ENCODE assay signal across 9 cellular contexts in the genomic region with DNA sequence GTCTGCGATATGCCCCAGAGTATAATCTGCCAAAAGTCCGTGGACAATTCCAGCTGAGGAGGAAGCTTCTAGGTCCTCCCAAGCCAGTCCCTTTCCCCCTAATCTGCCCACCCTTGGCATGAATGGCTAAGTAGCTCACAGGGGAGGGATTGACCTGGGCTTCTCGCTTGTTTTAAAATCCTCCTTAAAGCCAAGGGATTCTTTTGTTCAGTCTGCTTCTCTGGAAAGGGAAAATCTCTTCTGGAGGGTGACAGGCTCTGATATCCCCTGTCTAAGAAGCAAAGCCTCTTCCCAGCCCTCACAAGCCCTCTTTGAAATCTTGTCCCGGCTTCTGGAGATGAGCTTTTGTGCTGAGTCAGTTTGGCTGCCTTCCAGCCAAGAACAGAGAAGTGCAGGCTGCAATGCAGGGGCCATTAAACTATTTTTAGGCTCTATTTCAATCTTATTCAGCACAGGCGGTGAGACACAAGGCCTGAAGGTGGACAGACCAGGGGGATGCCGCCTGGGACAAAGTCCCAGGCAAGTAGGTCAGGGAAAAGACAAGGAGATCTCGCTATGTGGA. TPM values are rescaled to one million over a fixed set of nuclear protein-coding genes. Genes with fewer than 3 reads are reported as not detected.
DNase-seq lines count a peak whose midpoint lies in the region; ATAC-seq, FAIRE-seq and TF ChIP-seq lines count a peak whose summit lies in the region.
"Had no signal": no experiment of that assay in that cellular context is flagged by ENCODE, and none has a peak within 500 bp of the region (broad histone marks: within the 10 kb centered on the region; RNA-seq: fewer than 3 reads in every experiment).

No MANE protein-coding gene starts in this region.

- H3K4me3 ChIP-seq in HAP-1, result no peak overlapping the region
- H3K4me3 ChIP-seq in fibroblast of pulmonary artery (replicated peaks; ENCODE audit: low read depth, low read length), result no peak overlapping the region
- no peak overlapping the region for H3K4me3 ChIP-seq in retinal pigment epithelial cell (ENCODE audit: low read length)

- H3K9me3 Mint-ChIP-seq in activated CD4-positive, alpha-beta T cell treated with anti-CD3 and anti-CD28 coated beads, Interleukin-2, amount 10 ng/mL, durations not matched to agents 24 days and 14 days, result no peaks in the 10 kb centered on the region

- H3K4me1 Mint-ChIP-seq in activated CD4-positive, alpha-beta T cell treated with anti-CD3 and anti-CD28 coated beads, Interleukin-2, amount 10 ng/mL, durations not matched to agents 24 days and 14 days, result no peaks in the 10 kb centered on the region

- H3K36me3 ChIP-seq in HAP-1 (replicated peaks), result peaks cover 22% of the 10 kb centered on the region

- peaks cover 27% of the 10 kb centered on the region for H3K36me3 Mint-ChIP-seq in activated CD4-positive, alpha-beta T cell treated with anti-CD3 and anti-CD28 coated beads, Interleukin-2, amount 10 ng/mL, durations not matched to agents 24 days and 14 days (ENCODE audit: low read depth)

- H3K4me1 ChIP-seq in HAP-1, result peaks cover 8% of the 10 kb centered on the region

- DNase-seq in HAP-1 (ENCODE audit: low spot score in 2 of 2) (peak; percentile 72 to 76), RPMI8226 (peak; percentile 72), fibroblast of pulmonary artery (ENCODE audit: low read depth) (peak; percentile 83), retinal pigment epithelial cell (ENCODE audit: low read depth) (peak; percentile 20), NCI-H187 (lab: John Stamatoyannopoulos, UW) (no peak), H54 (ENCODE audit: insufficient read length, low spot score) (no peak)
- no peak for DNase-seq in activated CD4-positive, alpha-beta T cell treated with anti-CD3 and anti-CD28 coated beads, Interleukin-2, amount 10 ng/mL, durations not matched to agents 24 days and 14 days

- no peak overlapping the region for H3K4me3 Mint-ChIP-seq in activated CD4-positive, alpha-beta T cell treated with anti-CD3 and anti-CD28 coated beads, Interleukin-2, amount 10 ng/mL, durations not matched to agents 24 days and 14 days

- TF ChIP-seq POLR2A in H54 (IDR thresholded peaks at IDR 0.05; ENCODE audit: low read depth, low read length), result no peak

- H3K27me3 ChIP-seq in HAP-1 (ENCODE audit: low read depth), result no peaks in the 10 kb centered on the region

- ATAC-seq in HG02938 (IDR thresholded peaks at IDR 0.05; ENCODE audit: unreplicated experiment), result no peak

- no peak for FAIRE-seq in H54 (lab: Jason Lieb, UNC)
- FAIRE-seq: endothelial cell of umbilical vein had no signal

- no peaks in the 10 kb centered on the region for H3K27me3 Mint-ChIP-seq in activated CD4-positive, alpha-beta T cell treated with anti-CD3 and anti-CD28 coated beads, Interleukin-2, amount 10 ng/mL, durations not matched to agents 24 days and 14 days

- H3K9me3 ChIP-seq in HAP-1, result no peaks in the 10 kb centered on the region

- in situ Hi-C loops in HAP-1 (cut with MboI; ENCODE audit: low sequenced_read_pairs), result no loop called here

- TF ChIP-seq CTCF in fibroblast of pulmonary artery (IDR thresholded peaks at IDR 0.05; ENCODE audit: low read length, missing control alignments) (no peak), retinal pigment epithelial cell (conservative IDR thresholded peaks at IDR 0.05; ENCODE audit: low read depth, low read length) (no peak)

- H3K27ac Mint-ChIP-seq in activated CD4-positive, alpha-beta T cell treated with anti-CD3 and anti-CD28 coated beads, Interleukin-2, amount 10 ng/mL, durations not matched to agents 24 days and 14 days, result no peak overlapping the region

- intact Hi-C loops in activated CD4-positive, alpha-beta T cell treated with anti-CD3 and anti-CD28 coated beads, Interleukin-2, amount 10 ng/mL, durations not matched to agents 24 days and 14 days (cut with micrococcal nuclease), result no loop called here

RNA-seq across cellular contexts. Expression of gene NEFH, which starts 23.9 kb away (rescaled TPM):
- total RNA-seq in activated CD4-positive, alpha-beta T cell treated with anti-CD3 and anti-CD28 coated beads, Interleukin-2, amount 10 ng/mL, durations not matched to agents 24 days and 14 days, result 7.9 TPM in 2 replicates

RNA-seq across cellular contexts. Expression of gene THOC5, which starts 49.7 kb away (rescaled TPM):
- 66.6 and 68.1 TPM in 2 replicates for total RNA-seq in activated CD4-positive, alpha-beta T cell treated with anti-CD3 and anti-CD28 coated beads, Interleukin-2, amount 10 ng/mL, durations not matched to agents 24 days and 14 days

Comparison
In these comparisons a context has a peak if more than half of its experiments do, and no peak if none do; other contexts are left out.
1. DNase-seq: peak in HAP-1 (2 of 2), RPMI8226 (single experiment), fibroblast of pulmonary artery (single experiment) and retinal pigment epithelial cell (single experiment); none in NCI-H187 (0 of 2), activated CD4-positive, alpha-beta T cell treated with anti-CD3 and anti-CD28 coated beads, Interleukin-2, amount 10 ng/mL, durations not matched to agents 24 days and 14 days (single experiment) and H54 (single experiment).